8 cellular contexts compared by ENCODE assay signal in genomic region chr16:27202923-27203428, GRCh38. TPM values are rescaled to one million over a fixed set of nuclear protein-coding genes. Genes with fewer than 3 reads are reported as not detected.
A peak's percentile ranks its signal among the peaks of the same experiment; 100 is the strongest.
DNase-seq lines count a peak whose midpoint lies in the region; ATAC-seq, FAIRE-seq and TF ChIP-seq lines count a peak whose summit lies in the region.

No MANE protein-coding gene starts in this region.

- DNase-seq in SK-N-SH (no peak), kidney (no peak), substantia nigra (lab: John Stamatoyannopoulos, UW) (peak in 4 of 49 donors; percentile 5 to 63 (median 35))
- no peak for DNase-seq in activated naive CD8-positive, alpha-beta T cell treated with anti-CD3 and anti-CD28 coated beads, Interleukin-2, amount 50 U/mL, for 24 hours
- DNase-seq in stimulated activated CD4-positive, alpha-beta T cell treated with anti-CD3 and anti-CD28 coated beads, Interleukin-2, amount 100 ng/mL, for 24 hours, result no peak

- peak overlapping the region; percentile 94 for H3K9ac ChIP-seq in SK-N-SH
- peak overlapping the region; percentile 27 to 86 for H3K9ac ChIP-seq in kidney (ENCODE audit: low read length in 2 of 2)

- H4K20me1 ChIP-seq in SK-N-SH (ENCODE audit: insufficient read depth), result no peaks in the 10 kb centered on the region

- peaks cover 3% of the 10 kb centered on the region for H3K27me3 Mint-ChIP-seq in activated naive CD8-positive, alpha-beta T cell treated with anti-CD3 and anti-CD28 coated beads, Interleukin-2, amount 50 U/mL, for 24 hours

- H3K4me1 Mint-ChIP-seq in activated naive CD8-positive, alpha-beta T cell treated with anti-CD3 and anti-CD28 coated beads, Interleukin-2, amount 50 U/mL, for 24 hours, result peaks cover 57% of the 10 kb centered on the region

- H3K9me2 ChIP-seq in SK-N-SH, result no peaks in the 10 kb centered on the region

- H3K4me1 ChIP-seq in SK-N-SH (ENCODE audit: control insufficient read depth in 1 of 2, insufficient read depth in 2 of 2, low read depth in 1 of 2, low read length in 1 of 2) (peaks cover 0 to 9% of the 10 kb centered on the region in 2 experiments; a peak in 1 of 4 replicates), kidney (ENCODE audit: control insufficient read depth in 1 of 2, insufficient read depth in 1 of 2, low read depth in 1 of 2, low read length in 2 of 2) (peaks cover 5 to 12% of the 10 kb centered on the region in 2 donors)

- no peak for FAIRE-seq in kidney (lab: Jason Lieb, UNC)

- H3K36me3 ChIP-seq in SK-N-SH (replicated peaks in 1 of 2; ENCODE audit: control insufficient read depth in 1 of 2, insufficient read depth in 2 of 2, low read length in 1 of 2) (no peaks in the 10 kb centered on the region), kidney (ENCODE audit: control insufficient read depth in 1 of 2, insufficient read depth in 2 of 2, low read length in 2 of 2) (no peaks in the 10 kb centered on the region)

- peak overlapping the region; percentile 97 to 99 for H3K27ac ChIP-seq in SK-N-SH (ENCODE audit: low read depth in 2 of 2, low read length in 1 of 2)
- peak overlapping the region in 1 of 2 donors; percentile 91 for H3K27ac ChIP-seq in kidney (ENCODE audit: low read depth in 2 of 2, low read length in 2 of 2)
- H3K27ac ChIP-seq in substantia nigra (ENCODE audit: low read depth, low read length, poor library complexity, severe bottlenecking), result peak overlapping the region; percentile 93

- H3K4me2 ChIP-seq in SK-N-SH, result peak overlapping the region; percentile 78

- ATAC-seq in SK-N-SH treated with all-trans-retinoic acid at 6 μM for 48 hours (no peak), GM18861 (IDR thresholded peaks at IDR 0.05; ENCODE audit: unreplicated experiment) (no peak), HG03108 (IDR thresholded peaks at IDR 0.05; ENCODE audit: unreplicated experiment) (no peak)
- ATAC-seq in activated naive CD8-positive, alpha-beta T cell treated with anti-CD3 and anti-CD28 coated beads, Interleukin-2, amount 50 U/mL, for 24 hours, result no peak

- no peaks in the 10 kb centered on the region for H3K36me3 Mint-ChIP-seq in activated naive CD8-positive, alpha-beta T cell treated with anti-CD3 and anti-CD28 coated beads, Interleukin-2, amount 50 U/mL, for 24 hours (ENCODE audit: low read depth)

- H3K27me3 ChIP-seq in SK-N-SH (ENCODE audit: insufficient read depth), result no peaks in the 10 kb centered on the region

- H3K4me3 Mint-ChIP-seq in activated naive CD8-positive, alpha-beta T cell treated with anti-CD3 and anti-CD28 coated beads, Interleukin-2, amount 50 U/mL, for 24 hours, result peak overlapping the region; percentile 92

- WGBS in SK-N-SH (ENCODE audit: low lambda C conversion rate), result 42% methylated on average over 10 of the region's 11 CpGs

- peaks cover 11% of the 10 kb centered on the region; the same call in 1 of the 2 replicates for H3K79me2 ChIP-seq in SK-N-SH (ENCODE audit: insufficient read depth)

- TF ChIP-seq RAD21 in SK-N-SH (IDR thresholded peaks at IDR 0.05; ENCODE audit: low read length), result no peak

- H3K4me3 ChIP-seq in SK-N-SH (ENCODE audit: low read depth in 2 of 2, low read length in 1 of 2) (peak overlapping the region; percentile 81 to 86), kidney (ENCODE audit: low read length in 2 of 2) (peak overlapping the region; percentile 76 to 99)

- H2AFZ ChIP-seq in SK-N-SH (ENCODE audit: low read depth), result peak overlapping the region; percentile 90

- CTCF ChIA-PET in SK-N-SH (lab: Yijun Ruan, JAX), result interaction anchor here (2.0 to 3.7 kb wide), 2 partner anchors 23 to 32 kb away, joined by 7 to 17 read pairs; no protein-coding TSS in a partner anchor

- no peak for TF ChIP-seq EP300 in SK-N-SH (IDR thresholded peaks at IDR 0.05; ENCODE audit: borderline replicate concordance in 1 of 2, low read depth in 1 of 2, low read length in 1 of 2)

- TF ChIP-seq CTCF in SK-N-SH (IDR thresholded peaks at IDR 0.05) (no peak), kidney (IDR thresholded peaks at IDR 0.05; ENCODE audit: borderline replicate concordance, extremely low read depth, insufficient read depth) (no peak)

- intact Hi-C loops in kidney (cut with DNase I), result no loop called here

- POLR2A ChIA-PET in SK-N-SH (lab: Yijun Ruan, JAX), result interaction anchor here (1.0 to 1.7 kb wide), 9 partner anchors 10 to 50 kb away, joined by 3 to 6 read pairs (median 4); no protein-coding TSS in a partner anchor

- H3K9me3 Mint-ChIP-seq in activated naive CD8-positive, alpha-beta T cell treated with anti-CD3 and anti-CD28 coated beads, Interleukin-2, amount 50 U/mL, for 24 hours, result peaks cover 5% of the 10 kb centered on the region

- peak overlapping the region; percentile 99 for H3K27ac Mint-ChIP-seq in activated naive CD8-positive, alpha-beta T cell treated with anti-CD3 and anti-CD28 coated beads, Interleukin-2, amount 50 U/mL, for 24 hours

- H3K9me3 ChIP-seq in SK-N-SH (no peaks in the 10 kb centered on the region), kidney (ENCODE audit: control insufficient read depth in 1 of 2, low read length in 2 of 2) (no peaks in the 10 kb centered on the region)

- H3F3A ChIP-seq in SK-N-SH (replicated peaks; ENCODE audit: insufficient read depth), result peaks cover 4% of the 10 kb centered on the region

TF ChIP-seq in SK-N-SH, 30 proteins besides CTCF, POLR2A, EP300 and RAD21 (continues in another document):
- TF ChIP-seq FOSL2 (IDR thresholded peaks at IDR 0.05; ENCODE audit: borderline replicate concordance, low read depth) (no peak), GABPA (IDR thresholded peaks at IDR 0.05; ENCODE audit: low read depth) (no peak), PBX3 (IDR thresholded peaks at IDR 0.05) (no peak), RXRA (IDR thresholded peaks at IDR 0.05; ENCODE audit: borderline replicate concordance, low read depth) (no peak), TEAD4 (IDR thresholded peaks at IDR 0.05; ENCODE audit: borderline replicate concordance, insufficient read depth) (no peak), SIN3A (IDR thresholded peaks at IDR 0.05; ENCODE audit: borderline replicate concordance, low read depth, low read length) (no peak), EZH2phosphoT487 (IDR thresholded peaks at IDR 0.05; ENCODE audit: borderline replicate concordance, low read depth) (no peak), CHD2 (IDR thresholded peaks at IDR 0.05; ENCODE audit: low read length, partially characterized antibody) (no peak)
- TF ChIP-seq, protein P1, sequence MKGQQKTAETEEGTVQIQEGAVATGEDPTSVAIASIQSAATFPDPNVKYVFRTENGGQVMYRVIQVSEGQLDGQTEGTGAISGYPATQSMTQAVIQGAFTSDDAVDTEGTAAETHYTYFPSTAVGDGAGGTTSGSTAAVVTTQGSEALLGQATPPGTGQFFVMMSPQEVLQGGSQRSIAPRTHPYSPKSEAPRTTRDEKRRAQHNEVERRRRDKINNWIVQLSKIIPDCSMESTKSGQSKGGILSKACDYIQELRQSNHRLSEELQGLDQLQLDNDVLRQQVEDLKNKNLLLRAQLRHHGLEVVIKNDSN (IDR thresholded peaks at IDR 0.05; ENCODE audit: borderline replicate concordance, low read depth), result no peak

TF ChIP-seq in SK-N-SH treated with all-trans-retinoic acid at 6 μM for 48 hours, 23 proteins besides CTCF, POLR2A, EP300 and RAD21 (continues in another document):
- TF ChIP-seq RARB (CRISPR knock-in tag; IDR thresholded peaks at IDR 0.05) (no peak), ZNF70 (CRISPR knock-in tag; IDR thresholded peaks at IDR 0.05) (no peak), ZFP30 (CRISPR knock-in tag; IDR thresholded peaks at IDR 0.05) (no peak), SNAI2 (CRISPR knock-in tag; IDR thresholded peaks at IDR 0.05) (no peak), CSDC2 (CRISPR knock-in tag; IDR thresholded peaks at IDR 0.05) (no peak), CREB5 (CRISPR knock-in tag; IDR thresholded peaks at IDR 0.05; ENCODE audit: low read depth) (no peak), ZC3H10 (CRISPR knock-in tag; IDR thresholded peaks at IDR 0.05) (no peak)
- TF ChIP-seq, protein P2, sequence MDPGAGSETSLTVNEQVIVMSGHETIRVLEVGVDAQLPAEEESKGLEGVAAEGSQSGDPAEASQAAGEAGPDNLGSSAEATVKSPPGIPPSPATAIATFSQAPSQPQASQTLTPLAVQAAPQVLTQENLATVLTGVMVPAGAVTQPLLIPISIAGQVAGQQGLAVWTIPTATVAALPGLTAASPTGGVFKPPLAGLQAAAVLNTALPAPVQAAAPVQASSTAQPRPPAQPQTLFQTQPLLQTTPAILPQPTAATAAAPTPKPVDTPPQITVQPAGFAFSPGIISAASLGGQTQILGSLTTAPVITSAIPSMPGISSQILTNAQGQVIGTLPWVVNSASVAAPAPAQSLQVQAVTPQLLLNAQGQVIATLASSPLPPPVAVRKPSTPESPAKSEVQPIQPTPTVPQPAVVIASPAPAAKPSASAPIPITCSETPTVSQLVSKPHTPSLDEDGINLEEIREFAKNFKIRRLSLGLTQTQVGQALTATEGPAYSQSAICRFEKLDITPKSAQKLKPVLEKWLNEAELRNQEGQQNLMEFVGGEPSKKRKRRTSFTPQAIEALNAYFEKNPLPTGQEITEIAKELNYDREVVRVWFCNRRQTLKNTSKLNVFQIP (CRISPR knock-in tag; IDR thresholded peaks at IDR 0.05; ENCODE audit: borderline replicate concordance, low read depth), result no peak

RNA-seq across cellular contexts. Expression of gene KDM8, which starts 0.3 kb away (rescaled TPM):
- polyA plus RNA-seq in SK-N-SH (2012; rRNA removed) (3.3 and 3.9 TPM in 2 replicates), kidney (ENCODE audit: insufficient read depth, low read depth, low replicate concordance) (6.3 TPM)
- 1.5 and 2.2 TPM in 2 replicates for polyA plus RNA-seq in SK-N-SH (2012; cell fraction: cytosol; rRNA removed)
- 10.9 and 11.8 TPM in 2 replicates for polyA plus RNA-seq in SK-N-SH (2012; cell fraction: nucleus; rRNA removed)
- total RNA-seq in kidney, result 8.5 TPM
